1 cellular context compared by ENCODE assay signal in genomic region chr5:60843693-60844428, GRCh38.
TF ChIP-seq lines count a peak whose summit lies in the region.

Gene ELOVL7 (minus strand): TSS chr5:60844269. CDS start chr5:60787397, 56,872 bp downstream.

TF ChIP-seq in K562, 482 proteins besides CTCF, POLR2A, EP300 and RAD21 (continued from another document and continues in another):
- TF ChIP-seq POLR2AphosphoS5 (IDR thresholded peaks at IDR 0.05; ENCODE audit: control insufficient read depth, insufficient read depth, low read depth, low read length) (no peak), KDM4B (IDR thresholded peaks at IDR 0.05; ENCODE audit: borderline replicate concordance in 2 of 2, low read depth in 1 of 2) (no peak), SAFB (IDR thresholded peaks at IDR 0.05; ENCODE audit: borderline replicate concordance, low read depth, low read length) (0 out of 2 replicates have a peak, but pooled peaks have one; percentile 11), ZBTB5 (IDR thresholded peaks at IDR 0.05) (no peak), SRSF7 (optimal IDR thresholded peaks at IDR 0.05; ENCODE audit: low read depth, low read length) (no peak), FOXP4 (CRISPR knock-in tag; IDR thresholded peaks at IDR 0.05; ENCODE audit: borderline replicate concordance) (no peak), GABPA (tag; conservative IDR thresholded peaks at IDR 0.05; ENCODE audit: low read depth) (no peak), BMI1 (IDR thresholded peaks at IDR 0.05; ENCODE audit: low read length) (no peak), SP2 (IDR thresholded peaks at IDR 0.05; ENCODE audit: extremely low read depth, low read depth, low read length, poor library complexity, severe bottlenecking) (no peak), ZBTB43 (CRISPR knock-in tag; IDR thresholded peaks at IDR 0.05) (no peak), SRSF3 (IDR thresholded peaks at IDR 0.05; ENCODE audit: insufficient read depth, low read length) (no peak), NCOA2 (IDR thresholded peaks at IDR 0.05; ENCODE audit: partially characterized antibody in 2 of 2) (no peak), ZNF395 (CRISPR knock-in tag; IDR thresholded peaks at IDR 0.05) (no peak), MIER1 (IDR thresholded peaks at IDR 0.05; ENCODE audit: low read depth) (no peak), CAMTA2 (CRISPR knock-in tag; conservative IDR thresholded peaks at IDR 0.05) (0 out of 2 replicates have a peak, but pooled peaks have one; percentile 6), ZNF354B (CRISPR knock-in tag; IDR thresholded peaks at IDR 0.05) (no peak), ETV5 (CRISPR knock-in tag; IDR thresholded peaks at IDR 0.05; ENCODE audit: low read depth) (no peak), C11orf30 (IDR thresholded peaks at IDR 0.05; ENCODE audit: low read depth) (no peak), ESRRA (IDR thresholded peaks at IDR 0.05; ENCODE audit: borderline replicate concordance, low read depth) (peak; percentile 30; the same call in 1 of the 2 replicates), L3MBTL2 (IDR thresholded peaks at IDR 0.05) (peak; percentile 45; the same call in 1 of the 2 replicates), NCOA1 (IDR thresholded peaks at IDR 0.05; ENCODE audit: low read depth) (no peak), HIVEP1 (CRISPR knock-in tag; IDR thresholded peaks at IDR 0.05) (no peak), THAP12 (CRISPR knock-in tag; IDR thresholded peaks at IDR 0.05) (no peak), MTA3 (IDR thresholded peaks at IDR 0.05; ENCODE audit: borderline replicate concordance) (0 out of 2 replicates have a peak, but pooled peaks have one; percentile 14), DLX4 (CRISPR knock-in tag; IDR thresholded peaks at IDR 0.05) (no peak), ZNF197 (CRISPR knock-in tag; IDR thresholded peaks at IDR 0.05; ENCODE audit: low read depth) (no peak), FOXK1 (CRISPR knock-in tag; IDR thresholded peaks at IDR 0.05; ENCODE audit: borderline replicate concordance) (no peak), ZNF561 (CRISPR knock-in tag; conservative IDR thresholded peaks at IDR 0.05) (no peak), ZKSCAN3 (CRISPR knock-in tag; IDR thresholded peaks at IDR 0.05) (no peak), PHB2 (IDR thresholded peaks at IDR 0.05; ENCODE audit: low read depth) (no peak), BHLHE40 (IDR thresholded peaks at IDR 0.05; ENCODE audit: low read length) (peak; percentile 68), CBX2 (IDR thresholded peaks at IDR 0.05; ENCODE audit: insufficient read depth, low read length, poor library complexity, severe bottlenecking) (no peak), ELK1 (CRISPR knock-in tag; IDR thresholded peaks at IDR 0.05) (no peak), E4F1 (CRISPR knock-in tag; IDR thresholded peaks at IDR 0.05; ENCODE audit: borderline replicate concordance) (no peak), HMGN3 (IDR thresholded peaks at IDR 0.05; ENCODE audit: borderline replicate concordance, extremely low read depth, insufficient read length, low read depth, low read length) (peak; percentile 38), FOXJ3 (CRISPR knock-in tag; IDR thresholded peaks at IDR 0.05) (no peak), KLF6 (CRISPR knock-in tag; IDR thresholded peaks at IDR 0.05; ENCODE audit: borderline replicate concordance) (no peak), YBX1 (IDR thresholded peaks at IDR 0.05) (no peak), FOXK2 (conservative IDR thresholded peaks at IDR 0.05 in 1 of 2, IDR thresholded peaks at IDR 0.05 in 1 of 2; ENCODE audit: low read depth in 2 of 2) (no peak), HDAC3 (IDR thresholded peaks at IDR 0.05; ENCODE audit: borderline replicate concordance, partially characterized antibody) (no peak), VEZF1 (CRISPR knock-in tag; IDR thresholded peaks at IDR 0.05) (peak; percentile 68), MBD1 (CRISPR knock-in tag; IDR thresholded peaks at IDR 0.05) (no peak), BDP1 (IDR thresholded peaks at IDR 0.05; ENCODE audit: insufficient read depth, insufficient read length) (no peak), PCBP2 (IDR thresholded peaks at IDR 0.05; ENCODE audit: low read depth, low read length, poor library complexity, severe bottlenecking) (no peak), SFPQ (IDR thresholded peaks at IDR 0.05; ENCODE audit: low read depth, low read length) (no peak), XRCC5 (IDR thresholded peaks at IDR 0.05; ENCODE audit: low read depth, low read length) (no peak)
